9 cellular contexts compared by ENCODE assay signal in the genomic region with DNA sequence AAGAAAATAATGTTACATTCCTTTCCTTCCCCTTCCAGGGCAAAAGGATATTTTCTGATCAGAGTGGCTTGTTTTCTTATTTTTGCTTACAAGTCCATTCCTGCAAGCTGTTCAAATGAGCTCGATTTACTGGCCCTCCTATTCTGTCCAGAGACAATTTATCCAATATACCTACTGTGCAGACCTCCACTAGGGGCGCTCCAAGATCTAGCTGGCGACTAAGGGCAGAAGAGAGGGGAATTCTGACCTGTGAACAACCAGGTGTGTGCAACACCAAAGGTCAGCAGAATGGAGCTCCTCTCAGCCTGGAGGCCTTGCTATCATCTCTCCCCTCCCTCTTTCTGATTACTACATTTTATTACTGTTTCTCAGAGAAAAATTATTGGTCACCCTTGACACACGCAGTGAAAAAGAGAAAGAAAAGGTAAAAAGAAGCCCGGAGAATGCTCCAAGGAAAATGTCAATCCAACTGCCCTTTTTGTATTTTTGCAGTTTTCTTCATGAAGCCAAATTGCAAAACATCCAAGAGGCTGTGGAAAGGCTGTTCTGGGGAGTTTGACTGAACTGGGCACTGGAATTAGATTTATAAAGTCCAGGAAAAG. TPM values are rescaled to one million over a fixed set of nuclear protein-coding genes. Genes with fewer than 3 reads are reported as not detected.
DNase-seq lines count a peak whose midpoint lies in the region; ATAC-seq and TF ChIP-seq lines count a peak whose summit lies in the region.
"Had no signal": no experiment of that assay in that cellular context is flagged by ENCODE, and none has a peak within 500 bp of the region (broad histone marks: within the 10 kb centered on the region; RNA-seq: fewer than 3 reads in every experiment).

No MANE protein-coding gene starts in this region.

- H3K27me3 Mint-ChIP-seq in activated T-cell treated with anti-CD3 and anti-CD28 coated beads, Interleukin-2, amount 50 U/mL, for 4 hours (ENCODE audit: low read depth) = peaks cover 58% of the 10 kb centered on the region
- H3K27me3 Mint-ChIP-seq in osteocyte (ENCODE audit: unreplicated experiment) = peaks cover 63% of the 10 kb centered on the region

- no peak overlapping the region for H3K27ac Mint-ChIP-seq in osteocyte (ENCODE audit: unreplicated experiment)
- H3K27ac Mint-ChIP-seq: activated naive CD4-positive, alpha-beta T cell treated with anti-CD3 and anti-CD28 coated beads, Interleukin-2, amount 50 U/mL, for 24 hours had no signal

- intact Hi-C loops in prostate gland (cut with DNase I) = no loop called here

- TF ChIP-seq CTCF in osteocyte (IDR thresholded peaks at IDR 0.05) = peak; percentile 65
- peak in 1 of 4 experiments; percentile 29 for TF ChIP-seq CTCF in prostate gland (IDR thresholded peaks at IDR 0.05)

- 43% methylated on average over 5 of the region's 5 CpGs for WGBS in prostate gland

- H3K9me3 ChIP-seq in prostate gland = no peaks in the 10 kb centered on the region

- H3K4me1 ChIP-seq in prostate gland (replicated peaks) = no peaks in the 10 kb centered on the region

- H3K27me3 ChIP-seq in prostate gland (replicated peaks; ENCODE audit: insufficient read depth) = peaks cover 16% of the 10 kb centered on the region

- H3K27ac ChIP-seq in prostate gland = no peak overlapping the region

- no peaks in the 10 kb centered on the region for H3K9me3 Mint-ChIP-seq in activated T-cell treated with anti-CD3 and anti-CD28 coated beads, Interleukin-2, amount 50 U/mL, for 4 hours
- no peaks in the 10 kb centered on the region for H3K9me3 Mint-ChIP-seq in osteocyte (ENCODE audit: unreplicated experiment)
- H3K9me3 Mint-ChIP-seq: activated naive CD4-positive, alpha-beta T cell treated with anti-CD3 and anti-CD28 coated beads, Interleukin-2, amount 50 U/mL, for 24 hours had no signal

- H3K36me3 Mint-ChIP-seq in activated T-cell treated with anti-CD3 and anti-CD28 coated beads, Interleukin-2, amount 50 U/mL, for 4 hours (ENCODE audit: insufficient read depth) = no peaks in the 10 kb centered on the region
- H3K36me3 Mint-ChIP-seq in osteocyte (ENCODE audit: unreplicated experiment) = no peaks in the 10 kb centered on the region
- H3K36me3 Mint-ChIP-seq: activated naive CD4-positive, alpha-beta T cell treated with anti-CD3 and anti-CD28 coated beads, Interleukin-2, amount 50 U/mL, for 24 hours had no signal

- DNase-seq in activated T-cell treated with anti-CD3 and anti-CD28 coated beads for 24 hours (ENCODE audit: low read depth) (peak; percentile 2), LoVo (ENCODE audit: low spot score) (peak; percentile 49), SK-MEL-5 (ENCODE audit: low read depth, low spot score) (peak; percentile 68), erythroblast (lab: John Stamatoyannopoulos, UW) (peak; percentile 14 to 44), osteocyte (ENCODE audit: extremely low spot score, unreplicated experiment) (peak; percentile 65), prostate gland (ENCODE audit: low spot score) (no peak)
- DNase-seq in activated T-cell treated with anti-CD3 and anti-CD28 coated beads, Interleukin-2, amount 50 U/mL, for 4 hours = no peak

- in situ Hi-C loops in SK-MEL-5 (cut with HindIII; ENCODE audit: low pct_unique_long_range_greater_than_20kb, low sequenced_read_pairs) = no loop called here

- ATAC-seq in activated T-cell treated with anti-CD3 and anti-CD28 coated beads, Interleukin-2, amount 50 U/mL, for 4 hours = no peak
- ATAC-seq in GM19455 (IDR thresholded peaks at IDR 0.05; ENCODE audit: unreplicated experiment) = no peak

- TF ChIP-seq POLR2A in erythroblast (IDR thresholded peaks at IDR 0.05; ENCODE audit: low read length) (no peak), prostate gland (IDR thresholded peaks at IDR 0.05) (no peak)

- H3K4me3 ChIP-seq in prostate gland = no peak overlapping the region

- H3K36me3 ChIP-seq in prostate gland = no peaks in the 10 kb centered on the region

- H3K4me1 Mint-ChIP-seq in activated T-cell treated with anti-CD3 and anti-CD28 coated beads, Interleukin-2, amount 50 U/mL, for 4 hours (ENCODE audit: low read depth) = peaks cover 4% of the 10 kb centered on the region
- peaks cover 10% of the 10 kb centered on the region for H3K4me1 Mint-ChIP-seq in osteocyte (ENCODE audit: unreplicated experiment)

- H3K4me3 Mint-ChIP-seq in activated T-cell treated with anti-CD3 and anti-CD28 coated beads, Interleukin-2, amount 50 U/mL, for 4 hours = no peak overlapping the region
- no peak overlapping the region for H3K4me3 Mint-ChIP-seq in osteocyte (ENCODE audit: unreplicated experiment)
- H3K4me3 Mint-ChIP-seq: activated naive CD4-positive, alpha-beta T cell treated with anti-CD3 and anti-CD28 coated beads, Interleukin-2, amount 50 U/mL, for 24 hours had no signal

RNA-seq across cellular contexts. Expression of a gene that starts 3.2 kb away (rescaled TPM):
- total RNA-seq in activated T-cell treated with anti-CD3 and anti-CD28 coated beads, Interleukin-2, amount 50 U/mL, for 4 hours = not detected
- not detected in 2 replicates for total RNA-seq in SK-MEL-5 (2014; rRNA removed; shearing (Covaris generic))
- not detected in 2 replicates for polyA plus RNA-seq in SK-MEL-5 (2015; cell fraction: cytosol; rRNA removed)
- not detected in 2 replicates for polyA plus RNA-seq in SK-MEL-5 (2015; cell fraction: nucleus; rRNA removed)
- total RNA-seq in osteocyte = not detected in 2 replicates
- total RNA-seq in prostate gland = under 1 TPM; 0.45 to 0.64 TPM

Comparison
In these comparisons a context has a peak if more than half of its experiments do, and no peak if none do; other contexts are left out.
1. DNase-seq: peak in activated T-cell treated with anti-CD3 and anti-CD28 coated beads for 24 hours (single experiment), LoVo (single experiment), SK-MEL-5 (single experiment), erythroblast (2 of 2) and osteocyte (single experiment); none in activated T-cell treated with anti-CD3 and anti-CD28 coated beads, Interleukin-2, amount 50 U/mL, for 4 hours (single experiment) and prostate gland (single experiment).